21 cellular contexts compared by ENCODE assay signal in the genomic region with DNA sequence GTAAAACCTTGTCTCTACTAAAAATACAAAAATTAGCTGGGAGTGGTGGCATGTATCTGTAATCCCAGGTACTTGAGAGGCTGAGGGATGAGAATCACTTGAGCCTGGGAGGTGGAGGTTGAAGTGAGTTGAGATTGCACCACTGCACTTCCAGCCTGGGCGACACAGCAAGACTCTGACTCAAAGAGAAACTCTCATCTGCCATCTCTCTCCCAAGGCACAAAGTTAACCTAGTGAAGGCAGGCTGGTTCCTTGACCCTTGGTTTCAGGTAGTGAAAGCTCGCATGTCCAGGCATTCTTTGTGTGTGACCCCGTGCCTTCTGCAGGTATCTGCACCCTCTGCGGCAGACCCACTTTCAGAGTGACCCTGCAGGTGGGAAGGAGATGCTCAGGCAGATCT.
A peak's percentile ranks its signal among the peaks of the same experiment; 100 is the strongest.
DNase-seq lines count a peak whose midpoint lies in the region; ATAC-seq and TF ChIP-seq lines count a peak whose summit lies in the region.
"Had no signal": no experiment of that assay in that cellular context is flagged by ENCODE, and none has a peak within 500 bp of the region (broad histone marks: within the 10 kb centered on the region; RNA-seq: fewer than 3 reads in every experiment).

No MANE protein-coding gene starts in this region.

- ATAC-seq in GM19035 (IDR thresholded peaks at IDR 0.05; ENCODE audit: unreplicated experiment) (peak; percentile 40), HG02798 (IDR thresholded peaks at IDR 0.05; ENCODE audit: poor library complexity, unreplicated experiment) (peak; percentile 44), GM18519 (IDR thresholded peaks at IDR 0.05; ENCODE audit: low FRiP score, unreplicated experiment) (no peak)
- ATAC-seq: left lung, mucosa of descending colon, SK-N-SH treated with all-trans-retinoic acid at 6 μM for 48 hours had no signal

- BruUV-seq in A673 (replicated peaks; lab: Mats Ljungman, UMichigan), result no TSS peak

- in situ Hi-C loops in HAP-1 (cut with MboI; ENCODE audit: low sequenced_read_pairs), result no loop called here

- TF ChIP-seq CTCF in GM12865 (IDR thresholded peaks at IDR 0.05; ENCODE audit: insufficient read depth, low read depth, low read length, missing control alignments) (no peak), VCaP (conservative IDR thresholded peaks at IDR 0.05) (no peak), A673 (conservative IDR thresholded peaks at IDR 0.05; ENCODE audit: low read depth, low read length) (no peak)

- CTCF ChIA-PET in A673 (lab: Charles Lee), result no interaction called here

- H3K4me1 ChIP-seq in HAP-1 (no peaks in the 10 kb centered on the region), A673 (ENCODE audit: insufficient read depth, low read length, poor library complexity, severe bottlenecking) (no peaks in the 10 kb centered on the region)
- H3K4me1 ChIP-seq: left lung, Peyer's patch, testis had no signal

- POLR2A ChIA-PET in A673 (lab: Charles Lee; ENCODE audit: low non-redundant PET), result no interaction called here

- H3K36me3 ChIP-seq in HAP-1 (replicated peaks), result peaks cover 8% of the 10 kb centered on the region
- no peaks in the 10 kb centered on the region for H3K36me3 ChIP-seq in A673 (ENCODE audit: insufficient read depth, low read length, poor library complexity, severe bottlenecking)

- no peak overlapping the region for H3K4me3 ChIP-seq in GM12865 (ENCODE audit: low read depth, low read length)
- no peak overlapping the region for H3K4me3 ChIP-seq in HAP-1
- H3K4me3 ChIP-seq in A673 (ENCODE audit: low read depth, low read length, poor library complexity, severe bottlenecking), result no peak overlapping the region
- H3K4me3 ChIP-seq: esophagus muscularis mucosa, left lung, mucosa of descending colon, Peyer's patch, spleen, testis had no signal

- intact Hi-C loops in A673 (cut with micrococcal nuclease; ENCODE audit: unreplicated experiment), result no loop called here

- H3K9me3 ChIP-seq in HAP-1, result no peaks in the 10 kb centered on the region
- no peaks in the 10 kb centered on the region for H3K9me3 ChIP-seq in A673 (ENCODE audit: low read depth, low read length, poor library complexity, severe bottlenecking)
- H3K9me3 ChIP-seq: esophagus muscularis mucosa, left lung, mucosa of descending colon, Peyer's patch, spleen, testis had no signal

- peak overlapping the region; percentile 47 for H3K27ac ChIP-seq in VCaP
- H3K27ac ChIP-seq in A673 (ENCODE audit: low read depth, low read length, poor library complexity, severe bottlenecking), result no peak overlapping the region
- H3K27ac ChIP-seq: esophagus muscularis mucosa, left lung, Peyer's patch, spleen, testis had no signal

- DNase-seq in GM12865 (ENCODE audit: low read depth) (peak; percentile 49), HAP-1 (ENCODE audit: low spot score in 2 of 2) (no peak), A673 (ENCODE audit: low spot score) (no peak), NCI-H2171 (lab: John Stamatoyannopoulos, UW) (no peak)
- DNase-seq: activated CD4-positive, alpha-beta T cell treated with anti-CD3 and anti-CD28 coated beads, Interleukin-2, amount 10 ng/mL, durations not matched to agents 24 days and 14 days; activated gamma-delta T cell treated with Interleukin-2 at 50 U/mL for 16 hours; anterior cingulate cortex; effector CD4-positive, alpha-beta T cell; GOT3; left lung; mucosa of descending colon; NCI-H146; Peyer's patch; spleen; testis had no signal

- H3K27me3 ChIP-seq in HAP-1 (ENCODE audit: low read depth), result no peaks in the 10 kb centered on the region
- no peaks in the 10 kb centered on the region for H3K27me3 ChIP-seq in A673 (replicated peaks; ENCODE audit: insufficient read depth, low read depth, low read length, poor library complexity)
- H3K27me3 ChIP-seq: esophagus muscularis mucosa, left lung, Peyer's patch, spleen, testis had no signal
